1 cellular context compared by ENCODE assay signal in genomic region chr15:90851114-90851513, GRCh38.
TF ChIP-seq lines count a peak whose summit lies in the region.

No MANE protein-coding gene starts in this region.

TF ChIP-seq in GM12878, 131 proteins besides CTCF, POLR2A, EP300 and RAD21:
- TF ChIP-seq ZNF274 (IDR thresholded peaks at IDR 0.05; ENCODE audit: insufficient read depth, insufficient read length) = no peak
TF ChIP-seq in GM12878: peak in this region for 0.
